2 cellular contexts compared by ENCODE assay signal in the genomic region with DNA sequence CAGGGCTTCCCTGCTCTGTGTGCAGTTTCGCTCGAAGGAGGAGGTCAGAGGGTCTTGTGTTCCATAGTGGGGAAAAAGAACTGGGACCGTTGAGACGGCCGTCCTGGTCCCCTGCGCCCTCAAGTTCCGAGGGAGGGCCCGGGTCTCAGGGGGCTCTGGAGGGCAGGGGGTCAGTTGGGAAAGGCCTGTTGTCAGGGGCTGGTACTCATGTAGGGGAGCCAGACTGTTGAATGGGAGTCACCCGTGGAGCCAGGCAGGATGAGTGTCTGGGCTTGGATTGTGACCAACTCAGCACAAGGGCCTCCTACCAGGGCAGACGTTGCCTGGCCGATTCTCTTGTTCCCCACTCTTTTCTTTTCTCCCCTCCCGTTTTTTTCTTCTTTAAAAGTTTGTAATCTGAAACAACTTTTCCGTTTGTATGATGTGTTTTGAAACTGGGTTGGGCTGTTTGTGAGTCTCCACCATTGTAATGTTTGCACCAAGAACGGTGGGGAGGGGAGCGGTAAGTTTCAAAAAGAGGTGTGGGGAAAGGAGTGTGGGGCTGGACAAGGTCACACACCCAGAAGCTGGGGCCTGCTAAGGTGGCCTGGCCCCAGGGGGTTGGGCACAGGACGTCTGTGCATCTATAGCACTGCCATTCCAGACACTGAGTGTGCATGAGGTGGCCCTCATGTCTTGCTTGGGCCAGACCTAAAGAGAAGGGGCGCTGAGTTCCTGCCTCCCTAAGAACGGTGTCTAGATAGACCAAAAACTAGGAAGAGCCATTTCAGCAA.
TF ChIP-seq lines count a peak whose summit lies in the region.

No MANE protein-coding gene starts in this region.

TF ChIP-seq in HCT116, 20 proteins besides CTCF, POLR2A, EP300 and RAD21 (continued from another document):
- TF ChIP-seq, protein P1, sequence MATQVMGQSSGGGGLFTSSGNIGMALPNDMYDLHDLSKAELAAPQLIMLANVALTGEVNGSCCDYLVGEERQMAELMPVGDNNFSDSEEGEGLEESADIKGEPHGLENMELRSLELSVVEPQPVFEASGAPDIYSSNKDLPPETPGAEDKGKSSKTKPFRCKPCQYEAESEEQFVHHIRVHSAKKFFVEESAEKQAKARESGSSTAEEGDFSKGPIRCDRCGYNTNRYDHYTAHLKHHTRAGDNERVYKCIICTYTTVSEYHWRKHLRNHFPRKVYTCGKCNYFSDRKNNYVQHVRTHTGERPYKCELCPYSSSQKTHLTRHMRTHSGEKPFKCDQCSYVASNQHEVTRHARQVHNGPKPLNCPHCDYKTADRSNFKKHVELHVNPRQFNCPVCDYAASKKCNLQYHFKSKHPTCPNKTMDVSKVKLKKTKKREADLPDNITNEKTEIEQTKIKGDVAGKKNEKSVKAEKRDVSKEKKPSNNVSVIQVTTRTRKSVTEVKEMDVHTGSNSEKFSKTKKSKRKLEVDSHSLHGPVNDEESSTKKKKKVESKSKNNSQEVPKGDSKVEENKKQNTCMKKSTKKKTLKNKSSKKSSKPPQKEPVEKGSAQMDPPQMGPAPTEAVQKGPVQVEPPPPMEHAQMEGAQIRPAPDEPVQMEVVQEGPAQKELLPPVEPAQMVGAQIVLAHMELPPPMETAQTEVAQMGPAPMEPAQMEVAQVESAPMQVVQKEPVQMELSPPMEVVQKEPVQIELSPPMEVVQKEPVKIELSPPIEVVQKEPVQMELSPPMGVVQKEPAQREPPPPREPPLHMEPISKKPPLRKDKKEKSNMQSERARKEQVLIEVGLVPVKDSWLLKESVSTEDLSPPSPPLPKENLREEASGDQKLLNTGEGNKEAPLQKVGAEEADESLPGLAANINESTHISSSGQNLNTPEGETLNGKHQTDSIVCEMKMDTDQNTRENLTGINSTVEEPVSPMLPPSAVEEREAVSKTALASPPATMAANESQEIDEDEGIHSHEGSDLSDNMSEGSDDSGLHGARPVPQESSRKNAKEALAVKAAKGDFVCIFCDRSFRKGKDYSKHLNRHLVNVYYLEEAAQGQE (IDR thresholded peaks at IDR 0.05; ENCODE audit: low read depth): no peak
- TF ChIP-seq SP1 (IDR thresholded peaks at IDR 0.05; ENCODE audit: low read depth) (no peak), ZFX (IDR thresholded peaks at IDR 0.05) (no peak), EZH2phosphoT487 (IDR thresholded peaks at IDR 0.05; ENCODE audit: borderline replicate concordance) (no peak), ELF1 (IDR thresholded peaks at IDR 0.05; ENCODE audit: borderline replicate concordance, low read depth) (no peak)
- TF ChIP-seq, protein P2, sequence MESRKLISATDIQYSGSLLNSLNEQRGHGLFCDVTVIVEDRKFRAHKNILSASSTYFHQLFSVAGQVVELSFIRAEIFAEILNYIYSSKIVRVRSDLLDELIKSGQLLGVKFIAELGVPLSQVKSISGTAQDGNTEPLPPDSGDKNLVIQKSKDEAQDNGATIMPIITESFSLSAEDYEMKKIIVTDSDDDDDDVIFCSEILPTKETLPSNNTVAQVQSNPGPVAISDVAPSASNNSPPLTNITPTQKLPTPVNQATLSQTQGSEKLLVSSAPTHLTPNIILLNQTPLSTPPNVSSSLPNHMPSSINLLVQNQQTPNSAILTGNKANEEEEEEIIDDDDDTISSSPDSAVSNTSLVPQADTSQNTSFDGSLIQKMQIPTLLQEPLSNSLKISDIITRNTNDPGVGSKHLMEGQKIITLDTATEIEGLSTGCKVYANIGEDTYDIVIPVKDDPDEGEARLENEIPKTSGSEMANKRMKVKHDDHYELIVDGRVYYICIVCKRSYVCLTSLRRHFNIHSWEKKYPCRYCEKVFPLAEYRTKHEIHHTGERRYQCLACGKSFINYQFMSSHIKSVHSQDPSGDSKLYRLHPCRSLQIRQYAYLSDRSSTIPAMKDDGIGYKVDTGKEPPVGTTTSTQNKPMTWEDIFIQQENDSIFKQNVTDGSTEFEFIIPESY (IDR thresholded peaks at IDR 0.05; ENCODE audit: extremely low read depth, insufficient replicate concordance, low read length): no peak

TF ChIP-seq in WTC11, 78 proteins besides CTCF, POLR2A, EP300 and RAD21:
- TF ChIP-seq, protein P3, sequence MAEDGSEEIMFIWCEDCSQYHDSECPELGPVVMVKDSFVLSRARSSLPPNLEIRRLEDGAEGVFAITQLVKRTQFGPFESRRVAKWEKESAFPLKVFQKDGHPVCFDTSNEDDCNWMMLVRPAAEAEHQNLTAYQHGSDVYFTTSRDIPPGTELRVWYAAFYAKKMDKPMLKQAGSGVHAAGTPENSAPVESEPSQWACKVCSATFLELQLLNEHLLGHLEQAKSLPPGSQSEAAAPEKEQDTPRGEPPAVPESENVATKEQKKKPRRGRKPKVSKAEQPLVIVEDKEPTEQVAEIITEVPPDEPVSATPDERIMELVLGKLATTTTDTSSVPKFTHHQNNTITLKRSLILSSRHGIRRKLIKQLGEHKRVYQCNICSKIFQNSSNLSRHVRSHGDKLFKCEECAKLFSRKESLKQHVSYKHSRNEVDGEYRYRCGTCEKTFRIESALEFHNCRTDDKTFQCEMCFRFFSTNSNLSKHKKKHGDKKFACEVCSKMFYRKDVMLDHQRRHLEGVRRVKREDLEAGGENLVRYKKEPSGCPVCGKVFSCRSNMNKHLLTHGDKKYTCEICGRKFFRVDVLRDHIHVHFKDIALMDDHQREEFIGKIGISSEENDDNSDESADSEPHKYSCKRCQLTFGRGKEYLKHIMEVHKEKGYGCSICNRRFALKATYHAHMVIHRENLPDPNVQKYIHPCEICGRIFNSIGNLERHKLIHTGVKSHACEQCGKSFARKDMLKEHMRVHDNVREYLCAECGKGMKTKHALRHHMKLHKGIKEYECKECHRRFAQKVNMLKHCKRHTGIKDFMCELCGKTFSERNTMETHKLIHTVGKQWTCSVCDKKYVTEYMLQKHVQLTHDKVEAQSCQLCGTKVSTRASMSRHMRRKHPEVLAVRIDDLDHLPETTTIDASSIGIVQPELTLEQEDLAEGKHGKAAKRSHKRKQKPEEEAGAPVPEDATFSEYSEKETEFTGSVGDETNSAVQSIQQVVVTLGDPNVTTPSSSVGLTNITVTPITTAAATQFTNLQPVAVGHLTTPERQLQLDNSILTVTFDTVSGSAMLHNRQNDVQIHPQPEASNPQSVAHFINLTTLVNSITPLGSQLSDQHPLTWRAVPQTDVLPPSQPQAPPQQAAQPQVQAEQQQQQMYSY (CRISPR knock-in tag; IDR thresholded peaks at IDR 0.05): no peak
- TF ChIP-seq, protein P4, sequence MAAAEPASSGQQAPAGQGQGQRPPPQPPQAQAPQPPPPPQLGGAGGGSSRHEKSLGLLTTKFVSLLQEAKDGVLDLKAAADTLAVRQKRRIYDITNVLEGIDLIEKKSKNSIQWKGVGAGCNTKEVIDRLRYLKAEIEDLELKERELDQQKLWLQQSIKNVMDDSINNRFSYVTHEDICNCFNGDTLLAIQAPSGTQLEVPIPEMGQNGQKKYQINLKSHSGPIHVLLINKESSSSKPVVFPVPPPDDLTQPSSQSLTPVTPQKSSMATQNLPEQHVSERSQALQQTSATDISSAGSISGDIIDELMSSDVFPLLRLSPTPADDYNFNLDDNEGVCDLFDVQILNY (CRISPR knock-in tag; IDR thresholded peaks at IDR 0.05): no peak
- TF ChIP-seq, protein P5, sequence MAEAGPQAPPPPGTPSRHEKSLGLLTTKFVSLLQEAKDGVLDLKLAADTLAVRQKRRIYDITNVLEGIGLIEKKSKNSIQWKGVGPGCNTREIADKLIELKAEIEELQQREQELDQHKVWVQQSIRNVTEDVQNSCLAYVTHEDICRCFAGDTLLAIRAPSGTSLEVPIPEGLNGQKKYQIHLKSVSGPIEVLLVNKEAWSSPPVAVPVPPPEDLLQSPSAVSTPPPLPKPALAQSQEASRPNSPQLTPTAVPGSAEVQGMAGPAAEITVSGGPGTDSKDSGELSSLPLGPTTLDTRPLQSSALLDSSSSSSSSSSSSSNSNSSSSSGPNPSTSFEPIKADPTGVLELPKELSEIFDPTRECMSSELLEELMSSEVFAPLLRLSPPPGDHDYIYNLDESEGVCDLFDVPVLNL (CRISPR knock-in tag; IDR thresholded peaks at IDR 0.05; ENCODE audit: borderline replicate concordance, low read depth): no peak
- TF ChIP-seq, protein P6, sequence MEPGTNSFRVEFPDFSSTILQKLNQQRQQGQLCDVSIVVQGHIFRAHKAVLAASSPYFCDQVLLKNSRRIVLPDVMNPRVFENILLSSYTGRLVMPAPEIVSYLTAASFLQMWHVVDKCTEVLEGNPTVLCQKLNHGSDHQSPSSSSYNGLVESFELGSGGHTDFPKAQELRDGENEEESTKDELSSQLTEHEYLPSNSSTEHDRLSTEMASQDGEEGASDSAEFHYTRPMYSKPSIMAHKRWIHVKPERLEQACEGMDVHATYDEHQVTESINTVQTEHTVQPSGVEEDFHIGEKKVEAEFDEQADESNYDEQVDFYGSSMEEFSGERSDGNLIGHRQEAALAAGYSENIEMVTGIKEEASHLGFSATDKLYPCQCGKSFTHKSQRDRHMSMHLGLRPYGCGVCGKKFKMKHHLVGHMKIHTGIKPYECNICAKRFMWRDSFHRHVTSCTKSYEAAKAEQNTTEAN (CRISPR knock-in tag; IDR thresholded peaks at IDR 0.05): no peak
- no peak for TF ChIP-seq FOXP1 (CRISPR knock-in tag; IDR thresholded peaks at IDR 0.05; ENCODE audit: borderline replicate concordance)
- TF ChIP-seq, protein P7, sequence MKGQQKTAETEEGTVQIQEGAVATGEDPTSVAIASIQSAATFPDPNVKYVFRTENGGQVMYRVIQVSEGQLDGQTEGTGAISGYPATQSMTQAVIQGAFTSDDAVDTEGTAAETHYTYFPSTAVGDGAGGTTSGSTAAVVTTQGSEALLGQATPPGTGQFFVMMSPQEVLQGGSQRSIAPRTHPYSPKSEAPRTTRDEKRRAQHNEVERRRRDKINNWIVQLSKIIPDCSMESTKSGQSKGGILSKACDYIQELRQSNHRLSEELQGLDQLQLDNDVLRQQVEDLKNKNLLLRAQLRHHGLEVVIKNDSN (CRISPR knock-in tag; IDR thresholded peaks at IDR 0.05): no peak
- TF ChIP-seq, protein P8, sequence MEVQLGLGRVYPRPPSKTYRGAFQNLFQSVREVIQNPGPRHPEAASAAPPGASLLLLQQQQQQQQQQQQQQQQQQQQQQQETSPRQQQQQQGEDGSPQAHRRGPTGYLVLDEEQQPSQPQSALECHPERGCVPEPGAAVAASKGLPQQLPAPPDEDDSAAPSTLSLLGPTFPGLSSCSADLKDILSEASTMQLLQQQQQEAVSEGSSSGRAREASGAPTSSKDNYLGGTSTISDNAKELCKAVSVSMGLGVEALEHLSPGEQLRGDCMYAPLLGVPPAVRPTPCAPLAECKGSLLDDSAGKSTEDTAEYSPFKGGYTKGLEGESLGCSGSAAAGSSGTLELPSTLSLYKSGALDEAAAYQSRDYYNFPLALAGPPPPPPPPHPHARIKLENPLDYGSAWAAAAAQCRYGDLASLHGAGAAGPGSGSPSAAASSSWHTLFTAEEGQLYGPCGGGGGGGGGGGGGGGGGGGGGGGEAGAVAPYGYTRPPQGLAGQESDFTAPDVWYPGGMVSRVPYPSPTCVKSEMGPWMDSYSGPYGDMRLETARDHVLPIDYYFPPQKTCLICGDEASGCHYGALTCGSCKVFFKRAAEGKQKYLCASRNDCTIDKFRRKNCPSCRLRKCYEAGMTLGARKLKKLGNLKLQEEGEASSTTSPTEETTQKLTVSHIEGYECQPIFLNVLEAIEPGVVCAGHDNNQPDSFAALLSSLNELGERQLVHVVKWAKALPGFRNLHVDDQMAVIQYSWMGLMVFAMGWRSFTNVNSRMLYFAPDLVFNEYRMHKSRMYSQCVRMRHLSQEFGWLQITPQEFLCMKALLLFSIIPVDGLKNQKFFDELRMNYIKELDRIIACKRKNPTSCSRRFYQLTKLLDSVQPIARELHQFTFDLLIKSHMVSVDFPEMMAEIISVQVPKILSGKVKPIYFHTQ (CRISPR knock-in tag; IDR thresholded peaks at IDR 0.05): no peak
- TF ChIP-seq, protein P9, sequence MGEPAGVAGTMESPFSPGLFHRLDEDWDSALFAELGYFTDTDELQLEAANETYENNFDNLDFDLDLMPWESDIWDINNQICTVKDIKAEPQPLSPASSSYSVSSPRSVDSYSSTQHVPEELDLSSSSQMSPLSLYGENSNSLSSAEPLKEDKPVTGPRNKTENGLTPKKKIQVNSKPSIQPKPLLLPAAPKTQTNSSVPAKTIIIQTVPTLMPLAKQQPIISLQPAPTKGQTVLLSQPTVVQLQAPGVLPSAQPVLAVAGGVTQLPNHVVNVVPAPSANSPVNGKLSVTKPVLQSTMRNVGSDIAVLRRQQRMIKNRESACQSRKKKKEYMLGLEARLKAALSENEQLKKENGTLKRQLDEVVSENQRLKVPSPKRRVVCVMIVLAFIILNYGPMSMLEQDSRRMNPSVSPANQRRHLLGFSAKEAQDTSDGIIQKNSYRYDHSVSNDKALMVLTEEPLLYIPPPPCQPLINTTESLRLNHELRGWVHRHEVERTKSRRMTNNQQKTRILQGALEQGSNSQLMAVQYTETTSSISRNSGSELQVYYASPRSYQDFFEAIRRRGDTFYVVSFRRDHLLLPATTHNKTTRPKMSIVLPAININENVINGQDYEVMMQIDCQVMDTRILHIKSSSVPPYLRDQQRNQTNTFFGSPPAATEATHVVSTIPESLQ (CRISPR knock-in tag; IDR thresholded peaks at IDR 0.05): no peak
- no peak for TF ChIP-seq TCF7 (CRISPR knock-in tag; IDR thresholded peaks at IDR 0.05; ENCODE audit: low read depth)
- TF ChIP-seq, protein P10, sequence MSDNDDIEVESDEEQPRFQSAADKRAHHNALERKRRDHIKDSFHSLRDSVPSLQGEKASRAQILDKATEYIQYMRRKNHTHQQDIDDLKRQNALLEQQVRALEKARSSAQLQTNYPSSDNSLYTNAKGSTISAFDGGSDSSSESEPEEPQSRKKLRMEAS (CRISPR knock-in tag; IDR thresholded peaks at IDR 0.05): no peak
- TF ChIP-seq EMX1 (CRISPR knock-in tag; IDR thresholded peaks at IDR 0.05): no peak
- TF ChIP-seq ZNF232 (CRISPR knock-in tag; IDR thresholded peaks at IDR 0.05): no peak
- no peak for TF ChIP-seq SOX15 (CRISPR knock-in tag; IDR thresholded peaks at IDR 0.05)
- TF ChIP-seq CREB1 (CRISPR knock-in tag; IDR thresholded peaks at IDR 0.05): no peak
- no peak for TF ChIP-seq FOXJ3 (CRISPR knock-in tag; IDR thresholded peaks at IDR 0.05; ENCODE audit: borderline replicate concordance)
- TF ChIP-seq, protein P11, sequence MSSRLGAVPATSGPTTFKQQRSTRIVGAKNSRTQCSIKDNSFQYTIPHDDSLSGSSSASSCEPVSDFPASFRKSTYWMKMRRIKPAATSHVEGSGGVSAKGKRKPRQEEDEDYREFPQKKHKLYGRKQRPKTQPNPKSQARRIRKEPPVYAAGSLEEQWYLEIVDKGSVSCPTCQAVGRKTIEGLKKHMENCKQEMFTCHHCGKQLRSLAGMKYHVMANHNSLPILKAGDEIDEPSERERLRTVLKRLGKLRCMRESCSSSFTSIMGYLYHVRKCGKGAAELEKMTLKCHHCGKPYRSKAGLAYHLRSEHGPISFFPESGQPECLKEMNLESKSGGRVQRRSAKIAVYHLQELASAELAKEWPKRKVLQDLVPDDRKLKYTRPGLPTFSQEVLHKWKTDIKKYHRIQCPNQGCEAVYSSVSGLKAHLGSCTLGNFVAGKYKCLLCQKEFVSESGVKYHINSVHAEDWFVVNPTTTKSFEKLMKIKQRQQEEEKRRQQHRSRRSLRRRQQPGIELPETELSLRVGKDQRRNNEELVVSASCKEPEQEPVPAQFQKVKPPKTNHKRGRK (CRISPR knock-in tag; IDR thresholded peaks at IDR 0.05; ENCODE audit: borderline replicate concordance): no peak
- TF ChIP-seq, protein P12, sequence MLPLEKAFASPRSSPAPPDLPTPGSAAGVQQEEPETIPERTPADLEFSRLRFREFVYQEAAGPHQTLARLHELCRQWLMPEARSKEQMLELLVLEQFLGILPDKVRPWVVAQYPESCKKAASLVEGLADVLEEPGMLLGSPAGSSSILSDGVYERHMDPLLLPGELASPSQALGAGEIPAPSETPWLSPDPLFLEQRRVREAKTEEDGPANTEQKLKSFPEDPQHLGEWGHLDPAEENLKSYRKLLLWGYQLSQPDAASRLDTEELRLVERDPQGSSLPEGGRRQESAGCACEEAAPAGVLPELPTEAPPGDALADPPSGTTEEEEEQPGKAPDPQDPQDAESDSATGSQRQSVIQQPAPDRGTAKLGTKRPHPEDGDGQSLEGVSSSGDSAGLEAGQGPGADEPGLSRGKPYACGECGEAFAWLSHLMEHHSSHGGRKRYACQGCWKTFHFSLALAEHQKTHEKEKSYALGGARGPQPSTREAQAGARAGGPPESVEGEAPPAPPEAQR (CRISPR knock-in tag; IDR thresholded peaks at IDR 0.05): no peak
